Comparison of ENCODE assay signal across 13 cellular contexts in the genomic region with DNA sequence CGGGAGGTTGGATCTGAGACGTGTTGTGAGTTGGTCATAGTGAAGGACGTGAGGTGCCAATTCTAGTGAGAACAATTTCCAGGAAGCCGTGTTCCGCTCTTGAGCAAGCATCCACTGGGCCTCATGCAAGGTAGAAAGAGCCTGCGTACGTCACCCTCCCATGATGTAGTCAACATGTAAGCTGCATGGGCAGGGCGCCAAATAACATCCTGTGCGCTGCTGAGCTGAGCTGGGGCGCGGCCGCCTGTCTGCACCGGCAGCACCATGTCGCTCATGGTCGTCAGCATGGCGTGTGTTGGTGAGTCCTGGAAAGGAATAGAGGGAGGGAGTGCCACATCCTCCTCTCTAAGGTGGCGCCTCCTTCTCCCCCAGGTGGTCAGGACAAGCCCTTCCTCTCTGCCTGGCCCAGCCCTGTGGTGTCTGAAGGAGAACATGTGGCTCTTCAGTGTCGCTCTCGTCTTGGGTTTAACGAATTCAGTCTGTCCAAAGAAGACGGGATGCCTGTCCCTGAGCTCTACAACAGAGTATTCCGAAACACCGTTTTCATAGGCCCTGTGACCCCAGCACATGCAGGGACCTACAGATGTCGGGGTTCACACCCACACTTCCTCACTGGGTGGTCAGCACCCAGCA. TPM values are rescaled to one million over a fixed set of nuclear protein-coding genes. Genes with fewer than 3 reads are reported as not detected.
"Had no signal": no experiment of that assay in that cellular context is flagged by ENCODE, and none has a peak within 500 bp of the region (broad histone marks: within the 10 kb centered on the region; RNA-seq: fewer than 3 reads in every experiment).

No MANE protein-coding gene starts in this region.

RNA-seq across cellular contexts. Expression of a gene that starts 16.6 kb away (rescaled TPM):
- total RNA-seq: endodermal cell, esophagus mucosa, gastrocnemius medialis, glomerular endothelial cell, lower leg skin, lung microvascular endothelial cell, mucosa of gallbladder, ovary, pulmonary artery endothelial cell, testis, urinary bladder had no signal
- polyA plus RNA-seq: naive thymus-derived CD4-positive, alpha-beta T cell had no signal

RNA-seq across cellular contexts. Expression of a gene that starts 17.2 kb away (rescaled TPM):
- total RNA-seq: endodermal cell, esophagus mucosa, gastrocnemius medialis, lower leg skin, lung microvascular endothelial cell, mucosa of gallbladder, ovary, pulmonary artery endothelial cell, urinary bladder had no signal
- polyA plus RNA-seq: naive thymus-derived CD4-positive, alpha-beta T cell had no signal

RNA-seq across cellular contexts. Expression of a gene that starts 30.1 kb away (rescaled TPM):
- total RNA-seq: endodermal cell, esophagus mucosa, glomerular endothelial cell, lower leg skin, lung microvascular endothelial cell, mucosa of gallbladder, ovary, pulmonary artery endothelial cell, testis, urinary bladder had no signal
- polyA plus RNA-seq: ovary, urinary bladder had no signal

RNA-seq across cellular contexts. Expression of a gene that starts 46.3 kb away (rescaled TPM):
- total RNA-seq: endodermal cell, esophagus mucosa, gastrocnemius medialis, glomerular endothelial cell, kidney, lower leg skin, lung microvascular endothelial cell, mucosa of gallbladder, ovary, pulmonary artery endothelial cell, urinary bladder had no signal
- polyA plus RNA-seq: urinary bladder had no signal

RNA-seq across cellular contexts. Expression of a gene that starts 47.9 kb away (rescaled TPM):
- total RNA-seq: endodermal cell, esophagus mucosa, gastrocnemius medialis, glomerular endothelial cell, lower leg skin, lung microvascular endothelial cell, mucosa of gallbladder, ovary, pulmonary artery endothelial cell, testis, urinary bladder had no signal
- polyA plus RNA-seq: urinary bladder had no signal
